Comparison of ENCODE assay signal across 8 cellular contexts in the genomic region with DNA sequence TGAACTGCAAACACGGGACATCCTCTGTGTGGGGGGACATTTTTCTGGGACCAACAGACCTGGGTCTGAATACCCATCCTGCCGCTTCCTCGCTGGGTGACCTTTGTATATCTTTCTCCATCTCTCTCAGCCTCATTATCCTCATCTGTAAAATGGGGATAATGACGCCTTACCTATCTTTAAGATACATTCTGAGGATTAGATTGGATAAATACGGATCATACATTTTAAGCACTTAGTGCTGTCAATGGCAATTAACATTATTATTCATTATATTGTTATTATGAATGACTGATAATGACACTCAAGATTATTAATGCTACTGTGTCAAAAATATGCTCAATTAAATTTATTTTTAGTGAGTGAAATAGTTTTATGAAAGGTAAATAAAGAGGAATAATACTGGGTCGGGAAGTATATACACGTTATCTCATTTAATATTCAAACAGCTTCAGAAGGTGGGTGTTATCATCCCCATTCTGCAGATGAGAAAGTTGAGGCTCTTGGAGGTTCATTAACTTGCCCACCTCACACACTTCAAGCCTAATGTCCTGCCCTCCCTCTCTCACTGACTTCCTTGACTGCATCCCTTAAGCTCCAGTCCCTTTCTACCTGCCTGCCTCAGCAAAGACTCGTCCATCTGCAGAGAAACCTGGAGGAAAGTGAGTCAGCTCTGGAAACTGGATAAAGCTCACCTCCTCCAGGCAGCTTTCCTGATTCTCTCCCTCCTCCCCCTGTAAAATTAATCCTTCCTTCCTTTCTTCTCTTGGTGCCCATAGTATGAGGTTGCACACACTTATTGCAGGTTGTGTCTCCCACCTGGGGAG.
DNase-seq lines count a peak whose midpoint lies in the region; TF ChIP-seq lines count a peak whose summit lies in the region.

No MANE protein-coding gene starts in this region.

- H3K4me3 ChIP-seq in BE2C (ENCODE audit: low read depth, low read length) (peak overlapping the region; percentile 44), NB4 (ENCODE audit: low read depth, low read length) (peak overlapping the region; percentile 58), ectodermal cell (ENCODE audit: insufficient read depth, low read depth, low read length) (peak overlapping the region; percentile 55), neural cell (ENCODE audit: low read length) (peak overlapping the region; percentile 62)

- no peaks in the 10 kb centered on the region for H4K20me1 ChIP-seq in neural cell (ENCODE audit: insufficient read depth)

- no peak for DNase-seq in BE2C
- DNase-seq in NB4 (ENCODE audit: low read depth) = no peak
- DNase-seq in posterior cingulate gyrus = no peak
- DNase-seq in DMS153 treated with DMSO at 0.1 percent for 48 hours (lab: John Stamatoyannopoulos, UW; ENCODE audit: unreplicated experiment) = no peak
- DNase-seq in NCI-H1048 (lab: John Stamatoyannopoulos, UW) = no peak
- no peak for DNase-seq in NCI-H187 treated with DMSO at 0.1 percent for 48 hours (lab: John Stamatoyannopoulos, UW)

- no peak overlapping the region for H2AFZ ChIP-seq in neural cell (ENCODE audit: low read depth, low read length)

- intact Hi-C loops in posterior cingulate gyrus (cut with DNase I) = no loop called here

- 74 to 78% methylated on average over 5 to 7 of the region's 8 CpGs for whole genome bisulfite sequencing in ectodermal cell, 2 experiments

- H3K9me3 ChIP-seq in BE2C (no peaks in the 10 kb centered on the region), ectodermal cell (ENCODE audit: control insufficient read depth, low read length) (no peaks in the 10 kb centered on the region), neural cell (ENCODE audit: low read length) (no peaks in the 10 kb centered on the region)

- TF ChIP-seq RAD21 in neural cell (conservative IDR thresholded peaks at IDR 0.05) = no peak

- H3K27ac ChIP-seq in ectodermal cell (ENCODE audit: insufficient read depth, low read depth, low read length, poor library complexity, severe bottlenecking) (no peak overlapping the region), neural cell (ENCODE audit: low read length) (no peak overlapping the region)

- H3K36me3 ChIP-seq in BE2C (no peaks in the 10 kb centered on the region), ectodermal cell (ENCODE audit: control insufficient read depth, insufficient read depth, low read length) (no peaks in the 10 kb centered on the region), neural cell (ENCODE audit: insufficient read depth, low read length) (no peaks in the 10 kb centered on the region)

- TF ChIP-seq EP300 in neural cell (conservative IDR thresholded peaks at IDR 0.05; ENCODE audit: poor library complexity, severe bottlenecking) = no peak

- no peaks in the 10 kb centered on the region for H3K27me3 ChIP-seq in BE2C
- no peaks in the 10 kb centered on the region for H3K27me3 ChIP-seq in ectodermal cell (ENCODE audit: control insufficient read depth, insufficient read depth, low read length, poor library complexity, severe bottlenecking)
- peaks cover 15% of the 10 kb centered on the region for H3K27me3 ChIP-seq in neural cell (ENCODE audit: insufficient read depth, low read depth, low read length)

- no peaks in the 10 kb centered on the region for H3F3A ChIP-seq in neural cell (ENCODE audit: insufficient read depth, low read length, poor library complexity, severe bottlenecking)

- H3K79me2 ChIP-seq in neural cell (replicated peaks; ENCODE audit: insufficient read depth, low read length) = no peaks in the 10 kb centered on the region

- TF ChIP-seq CTCF in BE2C (IDR thresholded peaks at IDR 0.05; ENCODE audit: low read depth, low read length) (no peak), NB4 (IDR thresholded peaks at IDR 0.05; ENCODE audit: low read depth, low read length) (no peak), neural cell (IDR thresholded peaks at IDR 0.05; ENCODE audit: poor library complexity, severe bottlenecking) (no peak)

- H3K4me1 ChIP-seq in BE2C (peaks cover 3% of the 10 kb centered on the region), ectodermal cell (ENCODE audit: control insufficient read depth, insufficient read depth, low read length) (no peaks in the 10 kb centered on the region)

- H3K9ac ChIP-seq in neural cell (ENCODE audit: low read length) = no peak overlapping the region

- TF ChIP-seq POLR2A in NB4 (IDR thresholded peaks at IDR 0.05; ENCODE audit: extremely low read depth, insufficient read length) = no peak

- no peak overlapping the region for H3K4me2 ChIP-seq in neural cell (ENCODE audit: low read length)

- no peaks in the 10 kb centered on the region for H3K9me2 ChIP-seq in neural cell (ENCODE audit: insufficient read depth, low read length)

TF ChIP-seq in neural cell, 6 proteins besides CTCF, POLR2A, EP300 and RAD21:
- TF ChIP-seq POLR2AphosphoS5 (IDR thresholded peaks at IDR 0.05) = no peak
- TF ChIP-seq MXI1 (conservative IDR thresholded peaks at IDR 0.05; ENCODE audit: poor library complexity, severe bottlenecking) = no peak
- TF ChIP-seq, protein P1, sequence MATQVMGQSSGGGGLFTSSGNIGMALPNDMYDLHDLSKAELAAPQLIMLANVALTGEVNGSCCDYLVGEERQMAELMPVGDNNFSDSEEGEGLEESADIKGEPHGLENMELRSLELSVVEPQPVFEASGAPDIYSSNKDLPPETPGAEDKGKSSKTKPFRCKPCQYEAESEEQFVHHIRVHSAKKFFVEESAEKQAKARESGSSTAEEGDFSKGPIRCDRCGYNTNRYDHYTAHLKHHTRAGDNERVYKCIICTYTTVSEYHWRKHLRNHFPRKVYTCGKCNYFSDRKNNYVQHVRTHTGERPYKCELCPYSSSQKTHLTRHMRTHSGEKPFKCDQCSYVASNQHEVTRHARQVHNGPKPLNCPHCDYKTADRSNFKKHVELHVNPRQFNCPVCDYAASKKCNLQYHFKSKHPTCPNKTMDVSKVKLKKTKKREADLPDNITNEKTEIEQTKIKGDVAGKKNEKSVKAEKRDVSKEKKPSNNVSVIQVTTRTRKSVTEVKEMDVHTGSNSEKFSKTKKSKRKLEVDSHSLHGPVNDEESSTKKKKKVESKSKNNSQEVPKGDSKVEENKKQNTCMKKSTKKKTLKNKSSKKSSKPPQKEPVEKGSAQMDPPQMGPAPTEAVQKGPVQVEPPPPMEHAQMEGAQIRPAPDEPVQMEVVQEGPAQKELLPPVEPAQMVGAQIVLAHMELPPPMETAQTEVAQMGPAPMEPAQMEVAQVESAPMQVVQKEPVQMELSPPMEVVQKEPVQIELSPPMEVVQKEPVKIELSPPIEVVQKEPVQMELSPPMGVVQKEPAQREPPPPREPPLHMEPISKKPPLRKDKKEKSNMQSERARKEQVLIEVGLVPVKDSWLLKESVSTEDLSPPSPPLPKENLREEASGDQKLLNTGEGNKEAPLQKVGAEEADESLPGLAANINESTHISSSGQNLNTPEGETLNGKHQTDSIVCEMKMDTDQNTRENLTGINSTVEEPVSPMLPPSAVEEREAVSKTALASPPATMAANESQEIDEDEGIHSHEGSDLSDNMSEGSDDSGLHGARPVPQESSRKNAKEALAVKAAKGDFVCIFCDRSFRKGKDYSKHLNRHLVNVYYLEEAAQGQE (IDR thresholded peaks at IDR 0.05; ENCODE audit: borderline replicate concordance) = no peak
- TF ChIP-seq TAF1 (IDR thresholded peaks at IDR 0.05; ENCODE audit: low read depth) = no peak
- TF ChIP-seq SMC3 (conservative IDR thresholded peaks at IDR 0.05; ENCODE audit: poor library complexity) = no peak
- no peak for TF ChIP-seq EZH2 (IDR thresholded peaks at IDR 0.05; ENCODE audit: borderline replicate concordance, insufficient read depth, low read length, poor library complexity, severe bottlenecking)
